8 cellular contexts compared by ENCODE assay signal in genomic region chr5:126868961-126869451, GRCh38.
A peak's percentile ranks its signal among the peaks of the same experiment; 100 is the strongest.
DNase-seq lines count a peak whose midpoint lies in the region; ATAC-seq and TF ChIP-seq lines count a peak whose summit lies in the region.

No MANE protein-coding gene starts in this region.

- H3K9me3 ChIP-seq in left ventricle myocardium inferior (replicated peaks), result no peaks in the 10 kb centered on the region

- peak overlapping the region; percentile 43 for H3K4me3 ChIP-seq in left ventricle myocardium inferior

- intact Hi-C loops in left ventricle myocardium inferior (cut with micrococcal nuclease), result no loop called here

- TF ChIP-seq CTCF in left ventricle myocardium inferior (IDR thresholded peaks at IDR 0.05; ENCODE audit: borderline replicate concordance), result no peak

- ATAC-seq in HG03095 (IDR thresholded peaks at IDR 0.05; ENCODE audit: unreplicated experiment), result peak; percentile 61

- DNase-seq in activated CD4-positive, alpha-beta T cell treated with anti-CD3 and anti-CD28 coated beads for 48 hours, result peak; percentile 42
- no peak for DNase-seq in activated CD4-positive, alpha-beta T cell treated with anti-CD3 and anti-CD28 coated beads for 1 hour
- DNase-seq in activated T-cell treated with anti-CD3 and anti-CD28 coated beads, Interleukin-2, amount 50 U/mL, for 48 hours, result peak; percentile 43 to 51
- DNase-seq in left ventricle myocardium inferior (no peak), NCI-H1436 (lab: John Stamatoyannopoulos, UW) (no peak), Kasumi-1 (lab: John Stamatoyannopoulos, UW) (no peak)
- peak; percentile 15 to 29 for DNase-seq in stimulated activated CD4-positive, alpha-beta T cell treated with anti-CD3 and anti-CD28 coated beads, Interleukin-2, amount 100 ng/mL, for 48 hours

- no peak overlapping the region for H3K27ac ChIP-seq in left ventricle myocardium inferior (replicated peaks)

- peaks cover 13% of the 10 kb centered on the region for H3K36me3 ChIP-seq in left ventricle myocardium inferior

- peaks cover 20% of the 10 kb centered on the region for H3K4me1 ChIP-seq in left ventricle myocardium inferior

- no peaks in the 10 kb centered on the region for H3K27me3 ChIP-seq in left ventricle myocardium inferior (ENCODE audit: low read depth)

Comparison
In these comparisons a context has a peak if more than half of its experiments do, and no peak if none do; other contexts are left out.
1. DNase-seq: peak in activated CD4-positive, alpha-beta T cell treated with anti-CD3 and anti-CD28 coated beads for 48 hours (single experiment), activated T-cell treated with anti-CD3 and anti-CD28 coated beads, Interleukin-2, amount 50 U/mL, for 48 hours (2 of 2) and stimulated activated CD4-positive, alpha-beta T cell treated with anti-CD3 and anti-CD28 coated beads, Interleukin-2, amount 100 ng/mL, for 48 hours (2 of 2); none in activated CD4-positive, alpha-beta T cell treated with anti-CD3 and anti-CD28 coated beads for 1 hour (single experiment), left ventricle myocardium inferior (single experiment), NCI-H1436 (single experiment) and Kasumi-1 (0 of 2).